ENCODE assay signal across 8 cellular contexts in genomic region chr12:108854453-108855283, GRCh38. TPM values are rescaled to one million over a fixed set of nuclear protein-coding genes. Genes with fewer than 3 reads are reported as not detected.
DNase-seq lines count a peak whose midpoint lies in the region; ATAC-seq, FAIRE-seq and TF ChIP-seq lines count a peak whose summit lies in the region.

No MANE protein-coding gene starts in this region.

- H3K14ac ChIP-seq in mesenchymal stem cell (ENCODE audit: low read length in 2 of 2): peak overlapping the region in 1 of 2 experiments; percentile 6

- no peaks in the 10 kb centered on the region for H3K36me3 ChIP-seq in bronchial epithelial cell (ENCODE audit: control insufficient read depth, insufficient read depth, low read length)
- H3K36me3 ChIP-seq in mesenchymal stem cell (ENCODE audit: control insufficient read depth in 1 of 2, insufficient read depth in 2 of 2, low read depth in 1 of 2, low read length in 2 of 2): peaks cover 8 to 27% of the 10 kb centered on the region in 2 experiments

- no peak for FAIRE-seq in bronchial epithelial cell (lab: Jason Lieb, UNC)

- H3K27ac Mint-ChIP-seq in IgD-negative memory B cell: peak overlapping the region in 2 of 3 donors; percentile 80 to 94

- H2AK5ac ChIP-seq in mesenchymal stem cell (ENCODE audit: low read length, severe bottlenecking): peak overlapping the region; percentile 28

- peaks cover 3% of the 10 kb centered on the region for H3K36me3 Mint-ChIP-seq in IgD-negative memory B cell

- no peak overlapping the region for H2BK5ac ChIP-seq in mesenchymal stem cell (ENCODE audit: low read depth, low read length, poor library complexity, severe bottlenecking)

- no peak for ATAC-seq in HG03139 (IDR thresholded peaks at IDR 0.05; ENCODE audit: unreplicated experiment)
- no peak for ATAC-seq in HG03457 (IDR thresholded peaks at IDR 0.05; ENCODE audit: unreplicated experiment)

- peak overlapping the region; percentile 32 to 59 for H2BK12ac ChIP-seq in mesenchymal stem cell (ENCODE audit: low read length in 2 of 2)

- DNase-seq in CD1c-positive myeloid dendritic cell (ENCODE audit: extremely low spot score) (peak; percentile 92), bronchial epithelial cell (ENCODE audit: low read depth) (peak; percentile 97), mesenchymal stem cell (peak; percentile 100), Ammon's horn (ENCODE audit: low spot score) (no peak), cortex of kidney (lab: John Stamatoyannopoulos, UW) (no peak)

- H2BK120ac ChIP-seq in mesenchymal stem cell (ENCODE audit: low read depth, low read length): no peak overlapping the region

- no peaks in the 10 kb centered on the region for H3K79me1 ChIP-seq in mesenchymal stem cell (replicated peaks; ENCODE audit: low read length, poor library complexity, severe bottlenecking)

- no peak for TF ChIP-seq CTCF in bronchial epithelial cell (IDR thresholded peaks at IDR 0.05; ENCODE audit: insufficient read depth, low read length, severe bottlenecking)

- H3K4ac ChIP-seq in mesenchymal stem cell (ENCODE audit: low read depth in 1 of 2, low read length in 2 of 2): peak overlapping the region; percentile 45 to 83

- H3K4me3 ChIP-seq in bronchial epithelial cell (ENCODE audit: low read depth, low read length) (no peak overlapping the region), mesenchymal stem cell (ENCODE audit: insufficient read depth in 1 of 2, low read depth in 1 of 2, low read length in 2 of 2) (peak overlapping the region in 1 of 2 experiments; percentile 100)

- peaks cover 22% of the 10 kb centered on the region for H3K4me1 ChIP-seq in mesenchymal stem cell (ENCODE audit: control insufficient read depth, insufficient read depth, low read depth, low read length)

- peaks cover 4% of the 10 kb centered on the region for H3K27me3 Mint-ChIP-seq in IgD-negative memory B cell

- 12% methylated on average over 10 of the region's 13 CpGs for WGBS in mesenchymal stem cell

- H3K23ac ChIP-seq in mesenchymal stem cell (ENCODE audit: low read length in 2 of 2): no peak overlapping the region

- no peak overlapping the region for H2AFZ ChIP-seq in mesenchymal stem cell (ENCODE audit: low read depth, low read length)

- H4K91ac ChIP-seq in mesenchymal stem cell (ENCODE audit: low read length): peak overlapping the region; percentile 99

- H3K4me3 Mint-ChIP-seq in IgD-negative memory B cell: peak overlapping the region in 3 of 4 donors; percentile 51 to 88 (median 84)

- H2BK15ac ChIP-seq in mesenchymal stem cell (ENCODE audit: low read depth, poor library complexity, severe bottlenecking): no peak overlapping the region

- H3K27me3 ChIP-seq in bronchial epithelial cell (ENCODE audit: control insufficient read depth, insufficient read depth, low read length): no peaks in the 10 kb centered on the region
- no peaks in the 10 kb centered on the region for H3K27me3 ChIP-seq in mesenchymal stem cell (ENCODE audit: control insufficient read depth in 1 of 2, insufficient read depth in 1 of 2, low read length in 2 of 2)

- H3K27ac ChIP-seq in mesenchymal stem cell (ENCODE audit: low read length, poor library complexity, severe bottlenecking): peak overlapping the region; percentile 83

- peak overlapping the region; percentile 5 for H3K4me2 ChIP-seq in mesenchymal stem cell (ENCODE audit: low read length, poor library complexity, severe bottlenecking)

- peaks cover 3% of the 10 kb centered on the region for H3K9me3 ChIP-seq in mesenchymal stem cell (ENCODE audit: control insufficient read depth, low read length)

- H3K18ac ChIP-seq in mesenchymal stem cell (ENCODE audit: low read depth in 1 of 2, low read length in 2 of 2): peak overlapping the region; percentile 86 to 95

- no peaks in the 10 kb centered on the region for H3K9me3 Mint-ChIP-seq in IgD-negative memory B cell

- peak overlapping the region; percentile 81 for H4K8ac ChIP-seq in mesenchymal stem cell (ENCODE audit: low read length)

- peak overlapping the region; percentile 100 for H3K9ac ChIP-seq in mesenchymal stem cell (ENCODE audit: low read length)

- H3K4me1 Mint-ChIP-seq in IgD-negative memory B cell: peaks cover 37 to 52% (median 38%) of the 10 kb centered on the region in 3 donors

RNA-seq across cellular contexts. Expression of gene SSH1, which starts 2.7 kb away (rescaled TPM):
- polyA plus RNA-seq in IgD-negative memory B cell: 10.3 TPM
- 7.1 and 8.1 TPM in 2 replicates for total RNA-seq in bronchial epithelial cell
- polyA plus RNA-seq in mesenchymal stem cell (2013, experiment 1 of 2): 42.7 TPM
- polyA plus RNA-seq in mesenchymal stem cell (2013, experiment 2 of 2): 38.8 TPM

RNA-seq across cellular contexts. Expression of gene DAO, which starts 25.2 kb away (rescaled TPM):
- not detected for polyA plus RNA-seq in IgD-negative memory B cell
- total RNA-seq in bronchial epithelial cell: not detected in 2 replicates
- polyA plus RNA-seq in mesenchymal stem cell (2013, experiment 1 of 2): not detected
- polyA plus RNA-seq in mesenchymal stem cell (2013, experiment 2 of 2): not detected

Comparison
In these comparisons a context has a peak if more than half of its experiments do, and no peak if none do; other contexts are left out.
1. DNase-seq: peak in CD1c-positive myeloid dendritic cell (single experiment), bronchial epithelial cell (single experiment) and mesenchymal stem cell (single experiment); none in Ammon's horn (single experiment) and cortex of kidney (single experiment).